1 cellular context compared by ENCODE assay signal in the genomic region with DNA sequence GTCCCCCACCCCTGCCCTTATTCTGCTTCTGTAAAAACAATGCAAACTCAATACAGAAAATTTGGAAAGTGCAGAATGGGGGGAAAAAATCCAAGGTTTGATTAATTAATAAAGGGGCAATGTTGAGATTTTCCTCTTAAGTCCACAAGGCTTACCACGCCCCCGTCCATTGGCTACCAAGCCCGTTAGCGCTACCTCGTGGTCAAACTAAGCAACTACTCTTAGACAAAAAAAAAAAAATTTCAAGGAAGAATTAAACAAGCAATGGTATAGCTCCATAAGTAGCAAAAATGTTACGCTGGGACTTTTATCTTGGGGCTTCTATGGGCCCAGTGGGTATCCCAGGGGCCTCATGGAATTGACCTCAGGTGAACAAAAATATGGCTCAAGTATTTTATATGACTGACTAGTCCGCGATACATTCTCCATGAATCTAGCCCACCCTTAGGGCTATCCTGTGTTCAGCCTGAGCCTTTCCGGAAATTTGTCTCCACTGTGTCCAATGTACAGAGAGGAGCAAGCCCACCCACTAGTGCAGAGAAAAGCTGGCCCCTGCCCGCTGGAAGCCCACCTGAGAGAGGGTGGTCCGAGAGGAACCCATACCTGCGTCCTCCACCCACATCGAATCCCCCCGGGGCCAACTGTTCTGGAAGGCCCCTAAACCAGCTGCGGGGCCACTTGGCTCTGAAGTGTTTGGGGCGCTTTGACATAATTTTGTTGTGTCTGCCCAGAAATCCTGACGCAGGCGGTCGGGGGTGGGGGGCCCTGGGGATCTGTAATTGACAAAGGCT.
TF ChIP-seq lines count a peak whose summit lies in the region.

No MANE protein-coding gene starts in this region.

TF ChIP-seq in WTC11, 78 proteins besides CTCF, POLR2A, EP300 and RAD21 (continued from another document):
- TF ChIP-seq, protein P1, sequence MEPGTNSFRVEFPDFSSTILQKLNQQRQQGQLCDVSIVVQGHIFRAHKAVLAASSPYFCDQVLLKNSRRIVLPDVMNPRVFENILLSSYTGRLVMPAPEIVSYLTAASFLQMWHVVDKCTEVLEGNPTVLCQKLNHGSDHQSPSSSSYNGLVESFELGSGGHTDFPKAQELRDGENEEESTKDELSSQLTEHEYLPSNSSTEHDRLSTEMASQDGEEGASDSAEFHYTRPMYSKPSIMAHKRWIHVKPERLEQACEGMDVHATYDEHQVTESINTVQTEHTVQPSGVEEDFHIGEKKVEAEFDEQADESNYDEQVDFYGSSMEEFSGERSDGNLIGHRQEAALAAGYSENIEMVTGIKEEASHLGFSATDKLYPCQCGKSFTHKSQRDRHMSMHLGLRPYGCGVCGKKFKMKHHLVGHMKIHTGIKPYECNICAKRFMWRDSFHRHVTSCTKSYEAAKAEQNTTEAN (CRISPR knock-in tag; IDR thresholded peaks at IDR 0.05) = no peak
- TF ChIP-seq, protein P2, sequence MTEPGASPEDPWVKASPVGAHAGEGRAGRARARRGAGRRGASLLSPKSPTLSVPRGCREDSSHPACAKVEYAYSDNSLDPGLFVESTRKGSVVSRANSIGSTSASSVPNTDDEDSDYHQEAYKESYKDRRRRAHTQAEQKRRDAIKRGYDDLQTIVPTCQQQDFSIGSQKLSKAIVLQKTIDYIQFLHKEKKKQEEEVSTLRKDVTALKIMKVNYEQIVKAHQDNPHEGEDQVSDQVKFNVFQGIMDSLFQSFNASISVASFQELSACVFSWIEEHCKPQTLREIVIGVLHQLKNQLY (CRISPR knock-in tag; IDR thresholded peaks at IDR 0.05) = no peak
- TF ChIP-seq ZNF423 (CRISPR knock-in tag; IDR thresholded peaks at IDR 0.05) (no peak), HMGA2 (CRISPR knock-in tag; IDR thresholded peaks at IDR 0.05) (no peak), FOXK1 (CRISPR knock-in tag; IDR thresholded peaks at IDR 0.05) (no peak), ZNF219 (CRISPR knock-in tag; IDR thresholded peaks at IDR 0.05; ENCODE audit: borderline replicate concordance) (no peak), ZNF232 (CRISPR knock-in tag; IDR thresholded peaks at IDR 0.05) (no peak), SMAD4 (CRISPR knock-in tag; IDR thresholded peaks at IDR 0.05) (no peak), RORB (CRISPR knock-in tag; IDR thresholded peaks at IDR 0.05) (no peak)
- TF ChIP-seq, protein P3, sequence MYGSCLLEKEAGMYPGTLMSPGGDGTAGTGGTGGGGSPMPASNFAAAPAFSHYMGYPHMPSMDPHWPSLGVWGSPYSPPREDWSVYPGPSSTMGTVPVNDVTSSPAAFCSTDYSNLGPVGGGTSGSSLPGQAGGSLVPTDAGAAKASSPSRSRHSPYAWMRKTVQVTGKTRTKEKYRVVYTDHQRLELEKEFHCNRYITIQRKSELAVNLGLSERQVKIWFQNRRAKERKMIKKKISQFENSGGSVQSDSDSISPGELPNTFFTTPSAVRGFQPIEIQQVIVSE (CRISPR knock-in tag; IDR thresholded peaks at IDR 0.05; ENCODE audit: borderline replicate concordance) = no peak
- TF ChIP-seq, protein P4, sequence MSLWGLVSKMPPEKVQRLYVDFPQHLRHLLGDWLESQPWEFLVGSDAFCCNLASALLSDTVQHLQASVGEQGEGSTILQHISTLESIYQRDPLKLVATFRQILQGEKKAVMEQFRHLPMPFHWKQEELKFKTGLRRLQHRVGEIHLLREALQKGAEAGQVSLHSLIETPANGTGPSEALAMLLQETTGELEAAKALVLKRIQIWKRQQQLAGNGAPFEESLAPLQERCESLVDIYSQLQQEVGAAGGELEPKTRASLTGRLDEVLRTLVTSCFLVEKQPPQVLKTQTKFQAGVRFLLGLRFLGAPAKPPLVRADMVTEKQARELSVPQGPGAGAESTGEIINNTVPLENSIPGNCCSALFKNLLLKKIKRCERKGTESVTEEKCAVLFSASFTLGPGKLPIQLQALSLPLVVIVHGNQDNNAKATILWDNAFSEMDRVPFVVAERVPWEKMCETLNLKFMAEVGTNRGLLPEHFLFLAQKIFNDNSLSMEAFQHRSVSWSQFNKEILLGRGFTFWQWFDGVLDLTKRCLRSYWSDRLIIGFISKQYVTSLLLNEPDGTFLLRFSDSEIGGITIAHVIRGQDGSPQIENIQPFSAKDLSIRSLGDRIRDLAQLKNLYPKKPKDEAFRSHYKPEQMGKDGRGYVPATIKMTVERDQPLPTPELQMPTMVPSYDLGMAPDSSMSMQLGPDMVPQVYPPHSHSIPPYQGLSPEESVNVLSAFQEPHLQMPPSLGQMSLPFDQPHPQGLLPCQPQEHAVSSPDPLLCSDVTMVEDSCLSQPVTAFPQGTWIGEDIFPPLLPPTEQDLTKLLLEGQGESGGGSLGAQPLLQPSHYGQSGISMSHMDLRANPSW (CRISPR knock-in tag; conservative IDR thresholded peaks at IDR 0.05; ENCODE audit: low read depth) = no peak
- TF ChIP-seq, protein P5, sequence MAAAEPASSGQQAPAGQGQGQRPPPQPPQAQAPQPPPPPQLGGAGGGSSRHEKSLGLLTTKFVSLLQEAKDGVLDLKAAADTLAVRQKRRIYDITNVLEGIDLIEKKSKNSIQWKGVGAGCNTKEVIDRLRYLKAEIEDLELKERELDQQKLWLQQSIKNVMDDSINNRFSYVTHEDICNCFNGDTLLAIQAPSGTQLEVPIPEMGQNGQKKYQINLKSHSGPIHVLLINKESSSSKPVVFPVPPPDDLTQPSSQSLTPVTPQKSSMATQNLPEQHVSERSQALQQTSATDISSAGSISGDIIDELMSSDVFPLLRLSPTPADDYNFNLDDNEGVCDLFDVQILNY (CRISPR knock-in tag; IDR thresholded peaks at IDR 0.05) = no peak
- TF ChIP-seq, protein P6, sequence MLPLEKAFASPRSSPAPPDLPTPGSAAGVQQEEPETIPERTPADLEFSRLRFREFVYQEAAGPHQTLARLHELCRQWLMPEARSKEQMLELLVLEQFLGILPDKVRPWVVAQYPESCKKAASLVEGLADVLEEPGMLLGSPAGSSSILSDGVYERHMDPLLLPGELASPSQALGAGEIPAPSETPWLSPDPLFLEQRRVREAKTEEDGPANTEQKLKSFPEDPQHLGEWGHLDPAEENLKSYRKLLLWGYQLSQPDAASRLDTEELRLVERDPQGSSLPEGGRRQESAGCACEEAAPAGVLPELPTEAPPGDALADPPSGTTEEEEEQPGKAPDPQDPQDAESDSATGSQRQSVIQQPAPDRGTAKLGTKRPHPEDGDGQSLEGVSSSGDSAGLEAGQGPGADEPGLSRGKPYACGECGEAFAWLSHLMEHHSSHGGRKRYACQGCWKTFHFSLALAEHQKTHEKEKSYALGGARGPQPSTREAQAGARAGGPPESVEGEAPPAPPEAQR (CRISPR knock-in tag; IDR thresholded peaks at IDR 0.05) = no peak
- TF ChIP-seq, protein P7, sequence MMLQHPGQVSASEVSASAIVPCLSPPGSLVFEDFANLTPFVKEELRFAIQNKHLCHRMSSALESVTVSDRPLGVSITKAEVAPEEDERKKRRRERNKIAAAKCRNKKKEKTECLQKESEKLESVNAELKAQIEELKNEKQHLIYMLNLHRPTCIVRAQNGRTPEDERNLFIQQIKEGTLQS (CRISPR knock-in tag; conservative IDR thresholded peaks at IDR 0.05) = no peak
